Comparison of ENCODE assay signal across 8 cellular contexts in the genomic region with DNA sequence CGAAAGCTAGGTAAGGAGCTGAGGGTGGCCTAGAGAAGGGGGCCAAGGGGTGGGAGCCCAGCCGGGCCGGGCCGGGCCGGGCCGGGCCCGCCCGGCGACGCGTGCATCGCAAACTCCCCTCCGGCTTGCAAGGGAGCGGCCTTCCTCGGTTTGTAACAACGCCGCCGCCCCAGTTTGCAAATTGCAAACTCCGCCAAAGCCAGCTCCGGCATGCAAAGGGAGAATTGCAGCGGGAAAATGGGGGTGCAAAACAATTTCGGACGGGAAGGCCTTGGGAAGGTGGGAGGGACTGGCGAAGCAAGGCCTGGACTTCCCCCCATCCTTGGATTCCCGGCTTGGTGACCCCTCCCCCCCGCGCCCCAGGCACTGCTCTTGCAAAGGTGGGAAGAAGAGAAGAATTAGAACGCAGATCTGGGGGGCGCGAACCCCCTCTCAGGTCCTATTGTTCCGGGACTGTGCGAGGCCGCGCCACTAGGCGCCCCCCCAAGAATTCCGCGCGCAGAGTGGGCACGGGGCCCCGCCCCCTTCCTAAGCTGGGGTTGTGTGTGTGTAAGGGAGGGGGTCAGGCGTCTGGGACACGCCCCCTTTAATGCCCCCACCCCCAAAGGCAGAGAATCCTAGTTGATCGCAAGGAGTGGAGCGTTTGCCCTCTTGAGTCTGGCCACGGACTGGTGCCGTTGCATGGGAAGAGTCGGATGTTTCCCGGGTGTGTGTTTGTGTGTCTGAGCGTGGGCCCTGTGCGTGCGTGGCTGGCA. TPM values are rescaled to one million over a fixed set of nuclear protein-coding genes. Genes with fewer than 3 reads are reported as not detected.
A peak's percentile ranks its signal among the peaks of the same experiment; 100 is the strongest.
DNase-seq lines count a peak whose midpoint lies in the region; ATAC-seq and TF ChIP-seq lines count a peak whose summit lies in the region.

No MANE protein-coding gene starts in this region.

- peak overlapping the region; percentile 72 for H3K27ac ChIP-seq in endodermal cell (ENCODE audit: low read depth, low read length)
- H3K27ac ChIP-seq in mucosa of rectum (ENCODE audit: low read depth in 2 of 2, low read length in 2 of 2): peak overlapping the region; percentile 72 to 97
- peak overlapping the region; percentile 20 to 91 for H3K27ac ChIP-seq in testis

- TF ChIP-seq POLR2A in testis (IDR thresholded peaks at IDR 0.05): no peak

- peak overlapping the region; percentile 71 for H3K9ac ChIP-seq in endodermal cell (ENCODE audit: extremely low read depth, low read length, poor library complexity, severe bottlenecking)
- H3K9ac ChIP-seq in mucosa of rectum (ENCODE audit: low read depth in 1 of 2, low read length in 2 of 2): peak overlapping the region; percentile 52 to 55

- H3K27me3 ChIP-seq in endodermal cell (ENCODE audit: control insufficient read depth, insufficient read depth, low read length, poor library complexity, severe bottlenecking): no peaks in the 10 kb centered on the region
- no peaks in the 10 kb centered on the region for H3K27me3 ChIP-seq in mucosa of rectum (ENCODE audit: control insufficient read depth in 2 of 2, insufficient read depth in 2 of 2, low read length in 2 of 2)
- no peaks in the 10 kb centered on the region for H3K27me3 ChIP-seq in testis

- H3K4me3 ChIP-seq in endodermal cell (ENCODE audit: low read length): peak overlapping the region; percentile 98
- H3K4me3 ChIP-seq in mucosa of rectum (ENCODE audit: low read length in 2 of 2): peak overlapping the region; percentile 70 to 74
- H3K4me3 ChIP-seq in testis: peak overlapping the region; percentile 76 to 90

- peaks cover 21% of the 10 kb centered on the region for H3K36me3 Mint-ChIP-seq in endodermal cell (ENCODE audit: low read depth)

- peaks cover 14% of the 10 kb centered on the region for H3K4me1 Mint-ChIP-seq in endodermal cell

- intact Hi-C loops in testis (cut with DNase I; ENCODE audit: low total_unique reads): no loop called here

- no peak for ATAC-seq in GM21737 (IDR thresholded peaks at IDR 0.05; ENCODE audit: unreplicated experiment)

- H3K27me3 Mint-ChIP-seq in endodermal cell (ENCODE audit: insufficient read depth): no peaks in the 10 kb centered on the region

- H3K9me3 ChIP-seq in endodermal cell (ENCODE audit: control insufficient read depth, low read length): no peaks in the 10 kb centered on the region
- no peaks in the 10 kb centered on the region for H3K9me3 ChIP-seq in mucosa of rectum (ENCODE audit: control insufficient read depth in 2 of 2, low read length in 2 of 2)
- no peaks in the 10 kb centered on the region for H3K9me3 ChIP-seq in testis

- DNase-seq in NCI-H1417 (lab: John Stamatoyannopoulos, UW) (peak; percentile 50 to 77 (median 72)), NCI-H1417 treated with DMSO at 0.1 percent for 48 hours (lab: John Stamatoyannopoulos, UW) (no peak), NCI-H1694 (lab: John Stamatoyannopoulos, UW) (peak; percentile 35), endodermal cell (peak; percentile 86), testis (no peak)
- DNase-seq in activated CD4-positive, alpha-beta T cell treated with anti-CD3 and anti-CD28 coated beads, Interleukin-2, amount 50 U/mL, for 48 hours: peak; percentile 50 to 62

- peaks cover 14% of the 10 kb centered on the region for H3K36me3 ChIP-seq in endodermal cell (ENCODE audit: control insufficient read depth, insufficient read depth, low read length)
- peaks cover under 1 to 13% of the 10 kb centered on the region in 2 donors for H3K36me3 ChIP-seq in mucosa of rectum (ENCODE audit: control insufficient read depth in 2 of 2, insufficient read depth in 2 of 2, low read length in 2 of 2)
- no peaks in the 10 kb centered on the region for H3K36me3 ChIP-seq in testis (ENCODE audit: low read depth, missing control alignments)

- TF ChIP-seq CTCF in endodermal cell (conservative IDR thresholded peaks at IDR 0.05) (no peak), testis (IDR thresholded peaks at IDR 0.05) (no peak)

- H3K4me1 ChIP-seq in endodermal cell (ENCODE audit: control insufficient read depth, insufficient read depth, low read length) (no peaks in the 10 kb centered on the region), mucosa of rectum (ENCODE audit: control insufficient read depth in 2 of 2, insufficient read depth in 2 of 2, low read length in 2 of 2) (peaks cover 9 to 22% of the 10 kb centered on the region in 2 donors), testis (peaks cover 18% of the 10 kb centered on the region)

- H3K4me3 Mint-ChIP-seq in endodermal cell: peak overlapping the region; percentile 95

- H3K27ac Mint-ChIP-seq in endodermal cell: peak overlapping the region; percentile 95

- no peaks in the 10 kb centered on the region for H3K9me3 Mint-ChIP-seq in endodermal cell

- WGBS in endodermal cell (ENCODE audit: insufficient coverage in 1 of 2, insufficient read length in 1 of 2), 2 experiments: 0 to 2% methylated on average over 21 to 48 of the region's 51 CpGs
- 0 to 1% methylated on average over 28 to 51 of the region's 51 CpGs for WGBS in testis, 2 donors

RNA-seq across cellular contexts. Expression of a gene that starts 0.9 kb away (rescaled TPM):
- total RNA-seq in endodermal cell (10 to 100 TPM; 67.6 to 69.6 TPM), testis (10 to 100 TPM; 32.8 to 33.1 TPM)
- 29.6 TPM for polyA plus RNA-seq in endodermal cell (2013, experiment 1 of 2)
- 27.0 TPM for polyA plus RNA-seq in endodermal cell (2013, experiment 2 of 2)
- polyA plus RNA-seq in testis (ENCODE audit: insufficient read depth, low read depth, low replicate concordance): 15.7 TPM

RNA-seq across cellular contexts. Expression of a gene that starts 10.8 kb away (rescaled TPM):
- total RNA-seq in endodermal cell (1 to 10 TPM; 3.7 to 6.9 TPM), testis (1 to 10 TPM in 1 of 2 donors, under 1 TPM in 1; 0.71 to 1.9 TPM)
- 0.53 TPM for polyA plus RNA-seq in endodermal cell (2013, experiment 1 of 2)
- polyA plus RNA-seq in endodermal cell (2013, experiment 2 of 2): 0.25 TPM
- 3.0 TPM for polyA plus RNA-seq in testis (ENCODE audit: insufficient read depth, low read depth, low replicate concordance)

RNA-seq across cellular contexts. Expression of a gene that starts 11.6 kb away (rescaled TPM):
- total RNA-seq in endodermal cell: 10 to 100 TPM; 58.0 to 62.3 TPM
- polyA plus RNA-seq in endodermal cell (2013, experiment 1 of 2): 62.3 TPM
- polyA plus RNA-seq in endodermal cell (2013, experiment 2 of 2): 59.5 TPM
- total RNA-seq in testis: 100 to 1,000 TPM; 145 to 151 TPM
- 241 TPM for polyA plus RNA-seq in testis (ENCODE audit: insufficient read depth, low read depth, low replicate concordance)

RNA-seq across cellular contexts. Expression of a gene that starts 48.0 kb away (rescaled TPM):
- total RNA-seq in endodermal cell: 1 to 10 TPM; 5.8 to 7.3 TPM
- polyA plus RNA-seq in endodermal cell (2013, experiment 1 of 2): 18.7 TPM
- 22.4 TPM for polyA plus RNA-seq in endodermal cell (2013, experiment 2 of 2)
- 10 to 100 TPM; 39.3 to 41.5 TPM for total RNA-seq in testis
- 69.2 TPM for polyA plus RNA-seq in testis (ENCODE audit: insufficient read depth, low read depth, low replicate concordance)

RNA-seq across cellular contexts. Expression of a gene that starts 50.1 kb away (rescaled TPM):
- total RNA-seq in endodermal cell (10 to 100 TPM; 84.8 to 94.5 TPM), testis (10 to 100 TPM; 70.8 to 78.1 TPM)
- polyA plus RNA-seq in endodermal cell (2013, experiment 1 of 2): 44.7 TPM
- polyA plus RNA-seq in endodermal cell (2013, experiment 2 of 2): 40.4 TPM
- 51.4 TPM for polyA plus RNA-seq in testis (ENCODE audit: insufficient read depth, low read depth, low replicate concordance)

Comparison
In these comparisons a context has a peak if more than half of its experiments do, and no peak if none do; other contexts are left out.
1. DNase-seq: peak in NCI-H1417 (3 of 3), NCI-H1694 (single experiment), activated CD4-positive, alpha-beta T cell treated with anti-CD3 and anti-CD28 coated beads, Interleukin-2, amount 50 U/mL, for 48 hours (2 of 2) and endodermal cell (single experiment); none in NCI-H1417 treated with DMSO at 0.1 percent for 48 hours (single experiment) and testis (single experiment).
2. Peak in every context shown above with its lines, with median percentiles within 50 percentile points of each other: H3K27ac ChIP-seq and H3K4me3 ChIP-seq.